Comparison of ENCODE assay signal across 8 cellular contexts in genomic region chr5:172005708-172006377, GRCh38. TPM values are rescaled to one million over a fixed set of nuclear protein-coding genes. Genes with fewer than 3 reads are reported as not detected.
DNase-seq lines count a peak whose midpoint lies in the region; ATAC-seq and TF ChIP-seq lines count a peak whose summit lies in the region.

No MANE protein-coding gene starts in this region.

- H3K4me3 ChIP-seq in WERI-Rb-1 (ENCODE audit: low read depth, low read length), result peak overlapping the region; percentile 98

- ATAC-seq in HG03139 (IDR thresholded peaks at IDR 0.05; ENCODE audit: unreplicated experiment), result peak; percentile 21
- ATAC-seq in left lobe of liver, result peak; percentile 7

- H3K27me3 ChIP-seq in WERI-Rb-1 (ENCODE audit: insufficient read depth, low read depth, severe bottlenecking), result no peaks in the 10 kb centered on the region

- no peak for TF ChIP-seq CTCF in WERI-Rb-1 (IDR thresholded peaks at IDR 0.05; ENCODE audit: low read depth, low read length)
- no peak for TF ChIP-seq CTCF in GM10248 (IDR thresholded peaks at IDR 0.05; ENCODE audit: control extremely low read depth, extremely low read depth, low read depth, missing control alignments)

- POLR2A ChIA-PET in GM10248 (lab: Yijun Ruan, JAX), result interaction anchor here (0.6 to 1.4 kb wide), 6 partner anchors 10 to 618 kb away, joined by 3 to 4 read pairs (median 4); partner anchors contain the start of gene NPM1

- peak overlapping the region; percentile 97 for H3K27ac ChIP-seq in WERI-Rb-1

- H3K9me3 ChIP-seq in WERI-Rb-1 (ENCODE audit: severe bottlenecking), result no peaks in the 10 kb centered on the region

- CTCF ChIA-PET in GM10248 (lab: Yijun Ruan, JAX), result interaction anchor here (0.8 to 4.9 kb wide), 10 partner anchors 10 to 99 kb away, joined by 3 to 42 read pairs (median 5); no protein-coding TSS in a partner anchor

- H3K36me3 ChIP-seq in WERI-Rb-1, result peaks cover 4% of the 10 kb centered on the region

- peak; percentile 22 for DNase-seq in NCI-H2227 (lab: John Stamatoyannopoulos, UW; ENCODE audit: unreplicated experiment)
- DNase-seq in NCI-H2227 treated with DMSO at 0.1 percent for 48 hours (lab: John Stamatoyannopoulos, UW), result no peak
- DNase-seq in WERI-Rb-1, result peak; percentile 26
- DNase-seq in cerebellar cortex (ENCODE audit: low spot score), result peak; percentile 22
- DNase-seq in left lobe of liver (ENCODE audit: low spot score), result peak; percentile 56
- peak in 2 of 3 experiments; percentile 9 to 25 for DNase-seq in stimulated activated CD4-positive, alpha-beta T cell treated with anti-CD3 and anti-CD28 coated beads, TNF-alpha, amount 100 ng/mL, for 24 hours (ENCODE audit: low read depth in 3 of 3)
- DNase-seq in GM10248 (ENCODE audit: extremely low spot score), result no peak

RNA-seq across cellular contexts. Expression of gene FBXW11, which starts 0.6 kb away (rescaled TPM):
- total RNA-seq in left lobe of liver, result 21.9 TPM

Comparison
In these comparisons a context has a peak if more than half of its experiments do, and no peak if none do; other contexts are left out.
1. DNase-seq: peak in NCI-H2227 (single experiment), WERI-Rb-1 (single experiment), cerebellar cortex (single experiment), left lobe of liver (single experiment) and stimulated activated CD4-positive, alpha-beta T cell treated with anti-CD3 and anti-CD28 coated beads, TNF-alpha, amount 100 ng/mL, for 24 hours (2 of 3); none in NCI-H2227 treated with DMSO at 0.1 percent for 48 hours (single experiment) and GM10248 (single experiment).